In the genomic region with DNA sequence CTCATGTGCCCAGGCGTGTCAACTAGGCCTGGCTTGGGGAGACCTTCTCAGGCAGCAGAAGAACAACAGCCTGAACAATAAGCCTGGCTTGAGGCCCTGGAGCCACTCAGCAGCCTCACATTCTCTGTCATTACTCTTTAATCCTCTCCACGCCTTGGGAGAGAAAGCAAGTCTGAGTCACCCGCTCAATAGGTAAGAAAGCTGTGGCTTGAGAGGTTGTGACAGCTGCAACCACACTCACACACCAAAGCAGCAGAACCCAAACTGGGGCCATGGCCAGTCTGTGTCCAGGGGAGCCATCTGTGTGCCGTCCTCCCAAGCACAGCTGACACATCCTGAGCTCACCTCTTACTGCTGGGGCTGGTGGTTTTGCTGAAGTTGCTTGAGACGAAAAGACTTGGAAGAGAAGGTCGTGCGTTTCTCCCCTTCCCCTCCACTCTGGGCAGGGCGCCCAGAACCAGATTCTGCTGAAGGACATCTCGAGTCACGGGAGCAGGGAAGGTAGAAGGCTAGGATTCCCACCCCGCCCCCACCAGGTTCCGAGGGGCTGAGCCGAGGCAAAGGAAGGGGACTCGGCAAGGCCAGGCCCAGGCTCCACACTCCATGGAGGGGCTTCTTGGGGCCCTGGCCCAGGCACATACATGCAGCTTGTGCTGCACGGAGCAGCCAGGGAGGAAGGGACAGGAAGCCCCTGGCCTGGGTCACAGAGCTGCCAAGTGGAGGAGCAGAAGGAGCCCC, we compare ENCODE assay signal across 11 cellular contexts. TPM values are rescaled to one million over a fixed set of nuclear protein-coding genes. Genes with fewer than 3 reads are reported as not detected.
A peak's percentile ranks its signal among the peaks of the same experiment; 100 is the strongest.
DNase-seq lines count a peak whose midpoint lies in the region; ATAC-seq and TF ChIP-seq lines count a peak whose summit lies in the region.
"Had no signal": no experiment of that assay in that cellular context is flagged by ENCODE, and none has a peak within 500 bp of the region (broad histone marks: within the 10 kb centered on the region; RNA-seq: fewer than 3 reads in every experiment).

No MANE protein-coding gene starts in this region.

- H3K14ac ChIP-seq in neuronal stem cell (ENCODE audit: low read length) = peak overlapping the region; percentile 5

- peak overlapping the region; percentile 68 for H2BK12ac ChIP-seq in neuronal stem cell (ENCODE audit: low read length)

- H3K9ac ChIP-seq in neuronal stem cell (ENCODE audit: low read depth, low read length, poor library complexity) = no peak overlapping the region

- H4K91ac ChIP-seq in neuronal stem cell (ENCODE audit: low read depth, low read length, poor library complexity) = peak overlapping the region; percentile 67

- H4K8ac ChIP-seq in neuronal stem cell (ENCODE audit: low read depth, low read length) = no peak overlapping the region

- no peak overlapping the region for H2BK120ac ChIP-seq in neuronal stem cell (ENCODE audit: low read depth, low read length)

- TF ChIP-seq CTCF in cardiac fibroblast (IDR thresholded peaks at IDR 0.05; ENCODE audit: low read depth, low read length) (no peak), prostate gland (IDR thresholded peaks at IDR 0.05) (no peak)

- H3K79me1 ChIP-seq in neuronal stem cell (ENCODE audit: low read depth, low read length) = no peaks in the 10 kb centered on the region

- H3K18ac ChIP-seq in neuronal stem cell (ENCODE audit: low read length) = peak overlapping the region; percentile 79

- H3K23ac ChIP-seq in neuronal stem cell (ENCODE audit: low read depth, low read length, poor library complexity) = no peak overlapping the region

- TF ChIP-seq POLR2A in prostate gland (IDR thresholded peaks at IDR 0.05) = no peak

- no peaks in the 10 kb centered on the region for H3K36me3 ChIP-seq in neuronal stem cell (replicated peaks in 1 of 2; ENCODE audit: control insufficient read depth in 2 of 2, insufficient read depth in 2 of 2, low read length in 2 of 2)
- no peaks in the 10 kb centered on the region for H3K36me3 ChIP-seq in prostate gland
- H3K36me3 ChIP-seq: right lobe of liver had no signal

- H2BK15ac ChIP-seq in neuronal stem cell (ENCODE audit: low read length) = peak overlapping the region; percentile 90

- H3K27me3 ChIP-seq in neuronal stem cell (ENCODE audit: control insufficient read depth in 3 of 3, insufficient read depth in 3 of 3, low read depth in 1 of 3, low read length in 3 of 3) (peaks cover 0 to 31% (median 0%) of the 10 kb centered on the region in 3 experiments), prostate gland (replicated peaks; ENCODE audit: insufficient read depth) (no peaks in the 10 kb centered on the region)

- H3K4me2 ChIP-seq in neuronal stem cell (ENCODE audit: insufficient read depth, low read length, poor library complexity, severe bottlenecking) = no peak overlapping the region

- ATAC-seq in GM19035 (IDR thresholded peaks at IDR 0.05; ENCODE audit: unreplicated experiment) (no peak), HG03460 (IDR thresholded peaks at IDR 0.05; ENCODE audit: unreplicated experiment) (no peak), HG02981 (IDR thresholded peaks at IDR 0.05; ENCODE audit: unreplicated experiment) (no peak)
- ATAC-seq: activated CD8-positive, alpha-beta T cell treated with anti-CD3 and anti-CD28 coated beads, Interleukin-2, amount 10 ng/mL, durations not matched to agents 7 days and 5 days had no signal

- DNase-seq in ELF-1 (ENCODE audit: low read depth, low spot score) (peak; percentile 76), NCI-H2196 (lab: John Stamatoyannopoulos, UW; ENCODE audit: unreplicated experiment) (peak; percentile 79), cardiac fibroblast (ENCODE audit: low read depth in 2 of 2) (peak; percentile 10 to 49), neuronal stem cell (ENCODE audit: low spot score) (peak; percentile 27), prostate gland (ENCODE audit: low spot score) (no peak)
- DNase-seq: activated CD8-positive, alpha-beta T cell treated with anti-CD3 and anti-CD28 coated beads, Interleukin-2, amount 10 ng/mL, durations not matched to agents 7 days and 5 days; right lobe of liver; stimulated activated naive CD4-positive, alpha-beta T cell treated with Interleukin-2 at 50 U/mL for 16 hours had no signal

- H3K9me3 ChIP-seq in neuronal stem cell (replicated peaks in 1 of 2; ENCODE audit: control insufficient read depth in 2 of 2, insufficient read depth in 1 of 2, low read depth in 1 of 2, low read length in 2 of 2) = no peaks in the 10 kb centered on the region
- H3K9me3 ChIP-seq in prostate gland = no peaks in the 10 kb centered on the region
- H3K9me3 ChIP-seq: right lobe of liver had no signal

- H3K4me1 ChIP-seq in neuronal stem cell (ENCODE audit: control insufficient read depth in 2 of 2, insufficient read depth in 1 of 2, low read depth in 1 of 2, low read length in 2 of 2) (peaks cover 3 to 15% of the 10 kb centered on the region in 2 donors), prostate gland (replicated peaks) (no peaks in the 10 kb centered on the region)
- H3K4me1 ChIP-seq: right lobe of liver had no signal

- H2AK5ac ChIP-seq in neuronal stem cell (ENCODE audit: low read depth, low read length) = no peak overlapping the region

- no peak overlapping the region for H3K27ac ChIP-seq in neuronal stem cell (replicated peaks; ENCODE audit: low read length)
- H3K27ac ChIP-seq in prostate gland = no peak overlapping the region
- H3K27ac ChIP-seq: right lobe of liver had no signal

- H3K4ac ChIP-seq in neuronal stem cell (ENCODE audit: low read length) = no peak overlapping the region

- H2AFZ ChIP-seq in neuronal stem cell (ENCODE audit: low read length) = no peak overlapping the region

- intact Hi-C loops in prostate gland (cut with DNase I) = no loop called here

- H3K4me3 ChIP-seq in cardiac fibroblast (replicated peaks in 1 of 2; ENCODE audit: low read depth in 2 of 2, low read length in 2 of 2) (no peak overlapping the region), neuronal stem cell (ENCODE audit: low read length in 2 of 2) (no peak overlapping the region), prostate gland (no peak overlapping the region)
- H3K4me3 ChIP-seq: right lobe of liver had no signal

- no CpG with 5 or more reads among the region's 15 CpGs for WGBS in neuronal stem cell (ENCODE audit: extremely low coverage in 2 of 2, insufficient read length in 2 of 2, insufficient replicate concordance in 1 of 2), 2 donors
- WGBS in prostate gland = 33% methylated on average over 15 of the region's 15 CpGs

- peak overlapping the region; percentile 35 for H2BK5ac ChIP-seq in neuronal stem cell (ENCODE audit: low read length)

RNA-seq across cellular contexts. Expression of a gene that starts 5.5 kb away (rescaled TPM):
- 1.9 TPM for polyA plus RNA-seq in neuronal stem cell (2013, experiment 1 of 2)
- polyA plus RNA-seq in neuronal stem cell (2013, experiment 2 of 2) = 1.9 TPM
- 1 to 10 TPM; 2.0 to 7.8 TPM for total RNA-seq in prostate gland

RNA-seq across cellular contexts. Expression of a gene that starts 45.5 kb away (rescaled TPM):
- 0.53 TPM for polyA plus RNA-seq in neuronal stem cell (2013, experiment 1 of 2)
- polyA plus RNA-seq in neuronal stem cell (2013, experiment 2 of 2) = 0.54 TPM
- under 1 TPM in 1 of 2 donors, not detected in 1; 0.11 TPM for total RNA-seq in prostate gland
- total RNA-seq: activated CD8-positive, alpha-beta T cell treated with anti-CD3 and anti-CD28 coated beads, Interleukin-2, amount 10 ng/mL, durations not matched to agents 7 days and 5 days; right lobe of liver had no signal
